ENCODE assay signal across 2 cellular contexts in genomic region chr1:89938171-89939055, GRCh38.
TF ChIP-seq lines count a peak whose summit lies in the region.

No MANE protein-coding gene starts in this region.

TF ChIP-seq in HepG2, 621 proteins besides CTCF, POLR2A, EP300 and RAD21 (continues in another document):
- TF ChIP-seq KDM5A (IDR thresholded peaks at IDR 0.05; ENCODE audit: borderline replicate concordance, low read length) (no peak), KLF6 (CRISPR knock-in tag; IDR thresholded peaks at IDR 0.05) (0 out of 2 replicates have a peak, but pooled peaks have one; percentile 6), ZNF747 (CRISPR knock-in tag; IDR thresholded peaks at IDR 0.05; ENCODE audit: borderline replicate concordance) (no peak), ARNTL (CRISPR knock-in tag; IDR thresholded peaks at IDR 0.05) (no peak), ZNF709 (CRISPR knock-in tag; IDR thresholded peaks at IDR 0.05) (no peak), TSC22D2 (CRISPR knock-in tag; IDR thresholded peaks at IDR 0.05; ENCODE audit: borderline replicate concordance) (no peak), ZNF773 (CRISPR knock-in tag; IDR thresholded peaks at IDR 0.05; ENCODE audit: borderline replicate concordance) (no peak), TCF7L2 (IDR thresholded peaks at IDR 0.05; ENCODE audit: low read depth, low read length) (no peak), PLRG1 (conservative IDR thresholded peaks at IDR 0.05) (no peak), NFYC (CRISPR knock-in tag; IDR thresholded peaks at IDR 0.05) (no peak), NFIB (CRISPR knock-in tag; IDR thresholded peaks at IDR 0.05; ENCODE audit: borderline replicate concordance) (no peak), IRF9 (CRISPR knock-in tag; IDR thresholded peaks at IDR 0.05; ENCODE audit: borderline replicate concordance) (no peak), ARID5B (CRISPR knock-in tag; IDR thresholded peaks at IDR 0.05) (peak; percentile 78; the same call in 1 of the 2 replicates), NAIF1 (CRISPR knock-in tag; IDR thresholded peaks at IDR 0.05; ENCODE audit: borderline replicate concordance) (no peak), ZNF652 (CRISPR knock-in tag; IDR thresholded peaks at IDR 0.05; ENCODE audit: borderline replicate concordance, low read depth) (no peak), ZNF678 (CRISPR knock-in tag; IDR thresholded peaks at IDR 0.05) (no peak), GPN1 (CRISPR knock-in tag; IDR thresholded peaks at IDR 0.05; ENCODE audit: borderline replicate concordance) (no peak), FLYWCH1 (CRISPR knock-in tag; IDR thresholded peaks at IDR 0.05) (no peak), ZNF275 (CRISPR knock-in tag; IDR thresholded peaks at IDR 0.05; ENCODE audit: borderline replicate concordance) (no peak), ARNT (IDR thresholded peaks at IDR 0.05) (no peak), ZNF468 (CRISPR knock-in tag; IDR thresholded peaks at IDR 0.05) (no peak), NR2F1 (CRISPR knock-in tag; IDR thresholded peaks at IDR 0.05) (peak in 1 of 2 experiments; percentile 69; a peak in 2 of 4 replicates), ZSCAN22 (CRISPR knock-in tag; IDR thresholded peaks at IDR 0.05) (no peak), PTBP1 (IDR thresholded peaks at IDR 0.05; ENCODE audit: low read depth, low read length, poor library complexity, severe bottlenecking) (no peak), ZNF557 (CRISPR knock-in tag; IDR thresholded peaks at IDR 0.05) (no peak), ZBTB25 (CRISPR knock-in tag; IDR thresholded peaks at IDR 0.05) (no peak), HOXA5 (CRISPR knock-in tag; IDR thresholded peaks at IDR 0.05) (no peak)

TF ChIP-seq in GM12878, 131 proteins besides CTCF, POLR2A, EP300 and RAD21:
- TF ChIP-seq ZBTB33 (IDR thresholded peaks at IDR 0.05), result no peak
- TF ChIP-seq BCL3 (IDR thresholded peaks at IDR 0.05; ENCODE audit: borderline replicate concordance, insufficient read depth, low read depth, low read length, poor library complexity, severe bottlenecking), result peak; percentile 49
- TF ChIP-seq TBL1XR1 (IDR thresholded peaks at IDR 0.05; ENCODE audit: low read depth, low read length), result no peak
